Comparison of ENCODE assay signal across 10 cellular contexts in the genomic region with DNA sequence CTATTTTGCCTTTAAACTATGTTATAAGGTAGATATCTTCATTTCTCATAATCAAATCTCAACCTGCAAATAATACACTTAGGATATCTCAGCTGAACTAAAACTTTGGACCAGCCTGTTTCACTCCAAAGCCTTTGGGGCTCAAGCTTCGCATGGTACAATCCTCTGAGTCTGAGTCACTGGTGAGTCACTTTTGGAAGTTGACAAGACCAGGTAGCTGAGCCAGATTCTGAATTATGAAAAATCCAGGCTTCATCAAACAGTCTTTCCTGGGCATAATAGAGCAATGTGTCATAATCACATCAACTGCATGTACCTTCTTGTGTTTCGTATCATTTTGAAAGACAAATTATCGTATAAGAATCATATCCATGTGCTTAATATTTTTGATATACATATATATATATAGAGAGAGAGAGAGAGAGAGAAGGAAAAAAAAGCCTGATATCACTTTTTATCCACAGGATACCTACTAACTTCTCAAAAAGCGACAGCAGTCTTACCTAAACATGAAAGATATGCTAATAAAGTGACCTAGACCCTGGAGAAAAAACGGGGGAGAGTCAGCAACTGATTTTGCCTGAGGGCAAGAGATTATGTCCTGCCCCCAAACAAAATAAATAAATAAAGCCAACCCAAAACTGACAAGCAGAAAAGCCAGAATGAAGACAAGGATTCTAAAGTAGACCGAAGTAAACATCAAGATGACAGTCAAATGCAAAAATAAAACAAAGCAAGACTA.
A peak's percentile ranks its signal among the peaks of the same experiment; 100 is the strongest.
DNase-seq lines count a peak whose midpoint lies in the region; TF ChIP-seq lines count a peak whose summit lies in the region.
"Had no signal": no experiment of that assay in that cellular context is flagged by ENCODE, and none has a peak within 500 bp of the region (broad histone marks: within the 10 kb centered on the region; RNA-seq: fewer than 3 reads in every experiment).

No MANE protein-coding gene starts in this region.

- 66 to 67% methylated on average over 6 of the region's 6 CpGs for WGBS in tibial nerve, 2 donors

- peaks cover 0 to 11% (median 0%) of the 10 kb centered on the region in 4 donors for H3K4me1 ChIP-seq in tibial nerve

- H3K9me3 ChIP-seq in tibial nerve: peaks cover 0 to 2% (median 0%) of the 10 kb centered on the region in 4 donors

- H3K4me3 ChIP-seq in astrocyte of the cerebellum (ENCODE audit: low read depth, low read length): no peak overlapping the region
- no peak overlapping the region for H3K4me3 ChIP-seq in tibial nerve

- no peak for TF ChIP-seq CTCF in astrocyte of the cerebellum (IDR thresholded peaks at IDR 0.05; ENCODE audit: low read depth, low read length, missing control alignments)
- no peak for TF ChIP-seq CTCF in tibial nerve (IDR thresholded peaks at IDR 0.05)

- H3K27me3 Mint-ChIP-seq in activated T-cell treated with anti-CD3 and anti-CD28 coated beads, Interleukin-2, amount 50 U/mL, for 24 hours: no peaks in the 10 kb centered on the region
- H3K27me3 Mint-ChIP-seq: CD4-positive, alpha-beta T cell had no signal

- no peak for TF ChIP-seq POLR2A in tibial nerve (IDR thresholded peaks at IDR 0.05)

- H3K27ac Mint-ChIP-seq in activated T-cell treated with anti-CD3 and anti-CD28 coated beads, Interleukin-2, amount 50 U/mL, for 24 hours: peak overlapping the region; percentile 72
- H3K27ac Mint-ChIP-seq: CD4-positive, alpha-beta T cell; stimulated activated memory B cell treated with anti-CD40 and anti-IgM and Interleukin-4, amounts not matched to agents 10 μg/mL and 1 μg/mL and 100 μg/mL, for 72 hours had no signal

- H3K36me3 ChIP-seq in tibial nerve: no peaks in the 10 kb centered on the region

- H3K4me3 Mint-ChIP-seq in activated T-cell treated with anti-CD3 and anti-CD28 coated beads, Interleukin-2, amount 50 U/mL, for 24 hours: no peak overlapping the region
- H3K4me3 Mint-ChIP-seq: CD4-positive, alpha-beta T cell; stimulated activated memory B cell treated with anti-CD40 and anti-IgM and Interleukin-4, amounts not matched to agents 10 μg/mL and 1 μg/mL and 100 μg/mL, for 72 hours had no signal

- no peaks in the 10 kb centered on the region for H3K27me3 ChIP-seq in tibial nerve

- H3K36me3 Mint-ChIP-seq in activated T-cell treated with anti-CD3 and anti-CD28 coated beads, Interleukin-2, amount 50 U/mL, for 24 hours (ENCODE audit: low read depth): no peaks in the 10 kb centered on the region
- H3K36me3 Mint-ChIP-seq: stimulated activated memory B cell treated with anti-CD40 and anti-IgM and Interleukin-4, amounts not matched to agents 10 μg/mL and 1 μg/mL and 100 μg/mL, for 72 hours had no signal

- DNase-seq in activated T-cell treated with anti-CD3 and anti-CD28 coated beads, Interleukin-2, amount 50 U/mL, for 24 hours: no peak
- no peak for DNase-seq in activated T-cell treated with anti-CD3 and anti-CD28 coated beads, Interleukin-2, amount 50 U/mL, for 48 hours
- DNase-seq in astrocyte of the cerebellum (ENCODE audit: low read depth) (peak; percentile 91), kidney glomerular epithelial cell (lab: John Stamatoyannopoulos, UW) (peak; percentile 85), tibial nerve (ENCODE audit: low spot score in 2 of 2) (peak in 1 of 2 donors; percentile 48), 8988T (no peak), NCI-H748 (lab: John Stamatoyannopoulos, UW; ENCODE audit: unreplicated experiment) (no peak)
- DNase-seq in NK-92 treated with Interleukin-12 subunit alpha and Interleukin-12 subunit beta, amount 100 ng/mL, for 24 hours (lab: John Stamatoyannopoulos, UW): no peak
- DNase-seq: CD4-positive, alpha-beta T cell had no signal

- H3K9me3 Mint-ChIP-seq in activated T-cell treated with anti-CD3 and anti-CD28 coated beads, Interleukin-2, amount 50 U/mL, for 24 hours: peaks cover 3% of the 10 kb centered on the region
- H3K9me3 Mint-ChIP-seq: stimulated activated memory B cell treated with anti-CD40 and anti-IgM and Interleukin-4, amounts not matched to agents 10 μg/mL and 1 μg/mL and 100 μg/mL, for 72 hours had no signal

- peak overlapping the region in 3 of 4 donors; percentile 30 to 67 (median 35) for H3K27ac ChIP-seq in tibial nerve

- H3K4me1 Mint-ChIP-seq in activated T-cell treated with anti-CD3 and anti-CD28 coated beads, Interleukin-2, amount 50 U/mL, for 24 hours (ENCODE audit: low read depth): peaks cover 57% of the 10 kb centered on the region

- peak in 1 of 2 donors; percentile 83 for TF ChIP-seq EP300 in tibial nerve (IDR thresholded peaks at IDR 0.05)

- in situ Hi-C loops in astrocyte of the cerebellum (cut with HindIII; ENCODE audit: low sequenced_read_pairs): loop anchor here (5.0 kb wide), 1 partner anchor 95 kb away; no protein-coding TSS in a partner anchor

Comparison
In these comparisons a context has a peak if more than half of its experiments do, and no peak if none do; other contexts are left out.
1. DNase-seq: peak in astrocyte of the cerebellum (single experiment) and kidney glomerular epithelial cell (single experiment); none in activated T-cell treated with anti-CD3 and anti-CD28 coated beads, Interleukin-2, amount 50 U/mL, for 24 hours (single experiment), activated T-cell treated with anti-CD3 and anti-CD28 coated beads, Interleukin-2, amount 50 U/mL, for 48 hours (0 of 2), 8988T (single experiment), NK-92 treated with Interleukin-12 subunit alpha and Interleukin-12 subunit beta, amount 100 ng/mL, for 24 hours (single experiment) and NCI-H748 (single experiment).